ENCODE assay signal across 9 cellular contexts in genomic region chr1:225939097-225939938, GRCh38. TPM values are rescaled to one million over a fixed set of nuclear protein-coding genes. Genes with fewer than 3 reads are reported as not detected.
"Had no signal": no experiment of that assay in that cellular context is flagged by ENCODE, and none has a peak within 500 bp of the region (broad histone marks: within the 10 kb centered on the region; RNA-seq: fewer than 3 reads in every experiment).

No MANE protein-coding gene starts in this region.

RNA-seq across cellular contexts. Expression of gene LEFTY2, which starts 1.7 kb away (rescaled TPM):
- total RNA-seq: activated CD4-positive, alpha-beta memory T cell treated with anti-CD3 and anti-CD28 coated beads for 36 hours; activated CD4-positive, alpha-beta T cell treated with anti-CD3 and anti-CD28 coated beads for 36 hours; activated T-cell treated with anti-CD3 and anti-CD28 coated beads, Interleukin-2, amount 50 U/mL, for 4 hours; esophagus squamous epithelium; lung microvascular endothelial cell; mononuclear cell; naive thymus-derived CD8-positive, alpha-beta T cell; T-helper 17 cell had no signal

RNA-seq across cellular contexts. Expression of gene LEFTY1, which starts 50.4 kb away (rescaled TPM):
- total RNA-seq: activated CD4-positive, alpha-beta T cell treated with anti-CD3 and anti-CD28 coated beads for 36 hours; esophagus squamous epithelium; fibroblast of villous mesenchyme; lung microvascular endothelial cell; naive thymus-derived CD8-positive, alpha-beta T cell had no signal
